In the genomic region with DNA sequence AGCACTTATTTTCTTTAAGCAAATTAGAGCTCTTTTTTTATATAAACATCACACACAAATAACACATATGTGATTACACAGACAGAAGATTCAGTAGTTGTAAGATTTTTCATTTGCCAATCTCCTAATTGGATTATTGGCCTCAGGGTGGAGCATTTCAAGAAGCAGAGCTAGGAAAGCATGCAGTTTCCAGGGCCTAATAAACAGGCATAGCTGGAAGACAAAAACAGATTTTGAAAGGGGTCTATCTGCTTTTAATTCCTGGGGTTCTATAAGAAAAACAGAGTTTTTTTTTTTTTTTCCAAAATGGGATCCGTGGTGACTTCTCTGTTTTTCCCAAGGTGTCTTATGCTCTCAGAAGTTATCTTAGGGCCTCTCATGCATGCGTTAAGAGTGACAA, we compare ENCODE assay signal across 11 cellular contexts. TPM values are rescaled to one million over a fixed set of nuclear protein-coding genes. Genes with fewer than 3 reads are reported as not detected.
"Had no signal": no experiment of that assay in that cellular context is flagged by ENCODE, and none has a peak within 500 bp of the region (broad histone marks: within the 10 kb centered on the region; RNA-seq: fewer than 3 reads in every experiment).

No MANE protein-coding gene starts in this region.

- H3K27ac ChIP-seq: GM23248, KMS-11 had no signal

- H3K4me1 ChIP-seq: HAP-1 had no signal

- H3K36me3 ChIP-seq: HAP-1 had no signal

- DNase-seq: GM23248, GOT3, H7, HFFc6, IMR-90, Karpas-422, KBM-7 had no signal

- H3K4me3 ChIP-seq: GM23248, HAP-1 had no signal

RNA-seq across cellular contexts. Expression of a gene that starts 7.6 kb away (rescaled TPM):
- total RNA-seq: H4, H7, HT-29 had no signal

RNA-seq across cellular contexts. Expression of a gene that starts 22.2 kb away (rescaled TPM):
- total RNA-seq: GM23248, H4, HFFc6, IMR-90 had no signal
- polyA plus RNA-seq: GM23248, IMR-90 had no signal
